35 cellular contexts compared by ENCODE assay signal in genomic region chr2:152436148-152436547, GRCh38.
"Had no signal": no experiment of that assay in that cellular context is flagged by ENCODE, and none has a peak within 500 bp of the region (broad histone marks: within the 10 kb centered on the region; RNA-seq: fewer than 3 reads in every experiment).

No MANE protein-coding gene starts in this region.

- H3K4me3 Mint-ChIP-seq: activated CD4-positive, alpha-beta T cell treated with anti-CD3 and anti-CD28 coated beads, Interleukin-2, amount 10 ng/mL, durations not matched to agents 24 days and 14 days; activated CD8-positive, alpha-beta T cell treated with anti-CD3 and anti-CD28 coated beads for 36 hours; activated naive CD4-positive, alpha-beta T cell treated with anti-CD3 and anti-CD28 coated beads, Interleukin-2, amount 10 ng/mL, durations not matched to agents 7 days and 5 days; activated naive CD8-positive, alpha-beta T cell; activated naive CD8-positive, alpha-beta T cell treated with anti-CD3 and anti-CD28 coated beads, Interleukin-2, amount 50 U/mL, for 24 hours; activated T-cell treated with anti-CD3 and anti-CD28 coated beads, Interleukin-2, amount 50 U/mL, for 4 hours; activated T-helper 1 cell treated with anti-CD3 and anti-CD28 coated beads, Interleukin-12 subunit alpha, Interleukin-12 subunit beta, Interleukin-2, Interleukin-4 antibody, amounts not matched to agents 30 ng/mL and 10 ng/mL and 1 ng/mL, durations not matched to agents 14 hours and 24 hours and 36 hours; brain had no signal

- ATAC-seq: activated CD8-positive, alpha-beta T cell treated with anti-CD3 and anti-CD28 coated beads for 36 hours; activated naive CD8-positive, alpha-beta T cell treated with anti-CD3 and anti-CD28 coated beads, Interleukin-2, amount 50 U/mL, for 24 hours; activated T-cell treated with anti-CD3 and anti-CD28 coated beads, Interleukin-2, amount 50 U/mL, for 4 hours; PC-3; Right ventricle myocardium inferior had no signal

- H3K36me3 ChIP-seq: Peyer's patch had no signal

- DNase-seq: activated CD4-positive, alpha-beta T cell treated with anti-CD3 and anti-CD28 coated beads for 1 hour; activated CD4-positive, alpha-beta T cell treated with anti-CD3 and anti-CD28 coated beads, Interleukin-2, amount 10 ng/mL, durations not matched to agents 24 days and 14 days; activated CD4-positive, alpha-beta T cell treated with anti-CD3 and anti-CD28 coated beads, Interleukin-2, amount 50 U/mL, for 4 hours; activated CD4-positive, CD25-positive, alpha-beta regulatory T cell; activated CD8-positive, alpha-beta T cell treated with anti-CD3 and anti-CD28 coated beads for 36 hours; activated effector memory CD4-positive, alpha-beta T cell treated with Interleukin-2 at 50 U/mL for 16 hours; activated naive CD4-positive, alpha-beta T cell treated with anti-CD3 and anti-CD28 coated beads, Interleukin-2, amount 10 ng/mL, durations not matched to agents 7 days and 5 days; activated naive CD8-positive, alpha-beta T cell treated with anti-CD3 and anti-CD28 coated beads, Interleukin-2, amount 50 U/mL, for 24 hours; activated T-cell treated with anti-CD3 and anti-CD28 coated beads, Interleukin-2, amount 50 U/mL, for 4 hours; anterior cingulate cortex; central memory CD4-positive, alpha-beta T cell; Kasumi-1; KG1; MM.1S; MV-4-11; NCI-H1092; NCI-H1436 treated with DMSO at 0.1 percent for 48 hours; NCI-H1694 treated with DMSO at 0.1 percent for 48 hours; NCI-H2029; NCI-H510A; NCI-H526; NCI-H748 treated with DMSO at 0.1 percent for 48 hours; NK-92 treated with Interleukin-12 subunit alpha and Interleukin-12 subunit beta, amount 100 ng/mL, for 24 hours; PC-3; Peyer's patch; RPMI8226; SW 1271; T-helper 1 cell; T-helper 2 cell; T-helper 9 cell had no signal

- H3K9me3 Mint-ChIP-seq: activated CD4-positive, alpha-beta T cell treated with anti-CD3 and anti-CD28 coated beads, Interleukin-2, amount 10 ng/mL, durations not matched to agents 24 days and 14 days; activated CD8-positive, alpha-beta T cell treated with anti-CD3 and anti-CD28 coated beads for 36 hours; activated naive CD4-positive, alpha-beta T cell treated with anti-CD3 and anti-CD28 coated beads, Interleukin-2, amount 10 ng/mL, durations not matched to agents 7 days and 5 days; activated naive CD8-positive, alpha-beta T cell treated with anti-CD3 and anti-CD28 coated beads, Interleukin-2, amount 50 U/mL, for 24 hours; activated T-cell treated with anti-CD3 and anti-CD28 coated beads, Interleukin-2, amount 50 U/mL, for 4 hours; activated T-helper 1 cell treated with anti-CD3 and anti-CD28 coated beads, Interleukin-12 subunit alpha, Interleukin-12 subunit beta, Interleukin-2, Interleukin-4 antibody, amounts not matched to agents 30 ng/mL and 10 ng/mL and 1 ng/mL, durations not matched to agents 14 hours and 24 hours and 36 hours; brain had no signal

- H3K9me3 ChIP-seq: Peyer's patch had no signal

- H3K4me3 ChIP-seq: Peyer's patch had no signal

- H3K27me3 Mint-ChIP-seq: activated naive CD4-positive, alpha-beta T cell treated with anti-CD3 and anti-CD28 coated beads, Interleukin-2, amount 10 ng/mL, durations not matched to agents 7 days and 5 days; activated naive CD8-positive, alpha-beta T cell; brain had no signal

- H3K4me1 Mint-ChIP-seq: activated naive CD4-positive, alpha-beta T cell treated with anti-CD3 and anti-CD28 coated beads, Interleukin-2, amount 10 ng/mL, durations not matched to agents 7 days and 5 days; activated naive CD8-positive, alpha-beta T cell treated with anti-CD3 and anti-CD28 coated beads, Interleukin-2, amount 50 U/mL, for 24 hours had no signal

- H3K27ac Mint-ChIP-seq: activated CD4-positive, alpha-beta T cell treated with anti-CD3 and anti-CD28 coated beads, Interleukin-2, amount 10 ng/mL, durations not matched to agents 24 days and 14 days; activated CD8-positive, alpha-beta T cell treated with anti-CD3 and anti-CD28 coated beads for 36 hours; activated naive CD4-positive, alpha-beta T cell treated with anti-CD3 and anti-CD28 coated beads, Interleukin-2, amount 10 ng/mL, durations not matched to agents 7 days and 5 days; activated naive CD8-positive, alpha-beta T cell; activated naive CD8-positive, alpha-beta T cell treated with anti-CD3 and anti-CD28 coated beads, Interleukin-2, amount 50 U/mL, for 24 hours; activated T-helper 1 cell treated with anti-CD3 and anti-CD28 coated beads, Interleukin-12 subunit alpha, Interleukin-12 subunit beta, Interleukin-2, Interleukin-4 antibody, amounts not matched to agents 30 ng/mL and 10 ng/mL and 1 ng/mL, durations not matched to agents 14 hours and 24 hours and 36 hours; brain had no signal

- H3K4me1 ChIP-seq: Peyer's patch had no signal

- H3K27me3 ChIP-seq: Peyer's patch had no signal

- H3K36me3 Mint-ChIP-seq: activated naive CD4-positive, alpha-beta T cell treated with anti-CD3 and anti-CD28 coated beads, Interleukin-2, amount 10 ng/mL, durations not matched to agents 7 days and 5 days; activated naive CD8-positive, alpha-beta T cell; brain had no signal

- H3K27ac ChIP-seq: Peyer's patch, VCaP had no signal
